Comparison of ENCODE assay signal across 28 cellular contexts in genomic region chr7:94832051-94832450, GRCh38.
"Had no signal": no experiment of that assay in that cellular context is flagged by ENCODE, and none has a peak within 500 bp of the region (broad histone marks: within the 10 kb centered on the region; RNA-seq: fewer than 3 reads in every experiment).

No MANE protein-coding gene starts in this region.

- H3K27ac ChIP-seq: dorsolateral prefrontal cortex, epithelial cell of prostate, lower lobe of right lung, prostate gland, right atrium auricular region, stomach, testis, tibial artery had no signal

- DNase-seq: cortex of kidney; dorsolateral prefrontal cortex; effector CD4-positive, alpha-beta T cell; hypothalamus; immature natural killer cell; islet precursor cell; kidney glomerular epithelial cell; left ventricle myocardium superior; lower lobe of right lung; naive thymus-derived CD8-positive, alpha-beta T cell; nephron progenitor cell; nucleus accumbens; stimulated activated CD4-positive, alpha-beta T cell treated with anti-CD3 and anti-CD28 coated beads, Interleukin-12 subunit alpha, Interleukin-12 subunit beta, amount 100 ng/mL, for 4 hours; stimulated activated CD4-positive, alpha-beta T cell treated with anti-CD3 and anti-CD28 coated beads, Interleukin-1b, Interleukin-23, amount 100 ng/mL, for 48 hours; stimulated activated CD4-positive, alpha-beta T cell treated with anti-CD3 and anti-CD28 coated beads, Interleukin-4, amount 100 ng/mL, for 24 hours; stimulated activated naive CD4-positive, alpha-beta T cell treated with Interleukin-2 at 50 U/mL for 16 hours; stomach; testis; tibial artery had no signal

- H3K4me3 ChIP-seq: dorsolateral prefrontal cortex, lower lobe of right lung, prostate gland, right atrium auricular region, smooth muscle cell, stomach, testis, tibial artery had no signal

- H3K27me3 Mint-ChIP-seq: type B pancreatic cell had no signal

- H3K4me2 ChIP-seq: smooth muscle cell had no signal

- H3K36me3 Mint-ChIP-seq: immature natural killer cell; naive thymus-derived CD8-positive, alpha-beta T cell; stimulated activated effector memory CD8-positive, alpha-beta T cell treated with anti-CD3 and anti-CD28 coated beads, Interleukin-12 subunit alpha, Interleukin-12 subunit beta, amount 100 ng/mL, for 72 hours; type B pancreatic cell had no signal

- H3K4me1 Mint-ChIP-seq: immature natural killer cell; naive thymus-derived CD8-positive, alpha-beta T cell; nephron progenitor cell; stimulated activated effector memory CD8-positive, alpha-beta T cell treated with anti-CD3 and anti-CD28 coated beads, Interleukin-12 subunit alpha, Interleukin-12 subunit beta, amount 100 ng/mL, for 72 hours had no signal

- H3K27me3 ChIP-seq: dorsolateral prefrontal cortex, right atrium auricular region, stomach, testis, tibial artery had no signal

- H3K36me3 ChIP-seq: lower lobe of right lung, prostate gland, right atrium auricular region, stomach, tibial artery had no signal

- H3K4me1 ChIP-seq: lower lobe of right lung, prostate gland, right atrium auricular region, stomach, testis, tibial artery had no signal

- FAIRE-seq: frontal cortex had no signal

- H3K4me3 Mint-ChIP-seq: immature natural killer cell; naive thymus-derived CD8-positive, alpha-beta T cell; nephron progenitor cell; stimulated activated effector memory CD8-positive, alpha-beta T cell treated with anti-CD3 and anti-CD28 coated beads, Interleukin-12 subunit alpha, Interleukin-12 subunit beta, amount 100 ng/mL, for 72 hours; type B pancreatic cell had no signal

- H3K9me3 ChIP-seq: prostate gland, testis had no signal

- ATAC-seq: esophagus mucosa; left ventricle myocardium superior; lower lobe of right lung; naive thymus-derived CD8-positive, alpha-beta T cell; sciatic nerve; stimulated activated effector memory CD8-positive, alpha-beta T cell treated with anti-CD3 and anti-CD28 coated beads, Interleukin-12 subunit alpha, Interleukin-12 subunit beta, amount 100 ng/mL, for 72 hours had no signal

- H3K27ac Mint-ChIP-seq: naive thymus-derived CD8-positive, alpha-beta T cell; nephron progenitor cell; stimulated activated effector memory CD8-positive, alpha-beta T cell treated with anti-CD3 and anti-CD28 coated beads, Interleukin-12 subunit alpha, Interleukin-12 subunit beta, amount 100 ng/mL, for 72 hours; type B pancreatic cell had no signal
